31 cellular contexts compared by ENCODE assay signal in genomic region chr6:75802366-75802765, GRCh38. TPM values are rescaled to one million over a fixed set of nuclear protein-coding genes. Genes with fewer than 3 reads are reported as not detected.
DNase-seq lines count a peak whose midpoint lies in the region; ATAC-seq and TF ChIP-seq lines count a peak whose summit lies in the region.
"Had no signal": no experiment of that assay in that cellular context is flagged by ENCODE, and none has a peak within 500 bp of the region (broad histone marks: within the 10 kb centered on the region; RNA-seq: fewer than 3 reads in every experiment).

No MANE protein-coding gene starts in this region.

- H3K9me3 Mint-ChIP-seq in CD8-positive, alpha-beta memory T cell: peaks cover 0 to 6% (median 2%) of the 10 kb centered on the region in 5 donors
- H3K9me3 Mint-ChIP-seq: activated T-helper 2 cell treated with anti-CD3 and anti-CD28 coated beads, Interferon-gamma antibody, Interleukin-2, Interleukin-4, amounts not matched to agents 10 μg/mL and 5 μg/mL and 100 μg/mL, durations not matched to agents 14 hours and 24 hours and 36 hours; effector memory CD8-positive, alpha-beta T cell; T-helper 2 cell treated with Interferon-gamma antibody and Interleukin-4, amounts not matched to agents 5 μg/mL and 100 μg/mL, for 36 hours; type B pancreatic cell had no signal

- in situ Hi-C loops in brain microvascular endothelial cell (cut with HindIII; ENCODE audit: low pct_ligation_motif_present, low sequenced_read_pairs): no loop called here

- no peak overlapping the region for H3K27ac ChIP-seq in brain microvascular endothelial cell
- no peak overlapping the region for H3K27ac ChIP-seq in CD8-positive, alpha-beta memory T cell (ENCODE audit: low read depth, low read length)
- H3K27ac ChIP-seq: BLaER1 treated with 17β-estradiol and CSF1 and Interleukin-3, amounts not matched to agents 10 nM and 100 nM; skin epidermis; VCaP had no signal

- no peak for TF ChIP-seq CTCF in brain microvascular endothelial cell (IDR thresholded peaks at IDR 0.05; ENCODE audit: low read depth, low read length, missing control alignments)

- H3K27me3 Mint-ChIP-seq in CD8-positive, alpha-beta memory T cell: peaks cover 0 to 1% of the 10 kb centered on the region in 2 donors
- H3K27me3 Mint-ChIP-seq: effector memory CD8-positive, alpha-beta T cell; type B pancreatic cell had no signal

- DNase-seq in EH (ENCODE audit: low read depth): peak; percentile 60
- DNase-seq in LHCN-M2 (ENCODE audit: low read depth): peak; percentile 17
- DNase-seq in brain microvascular endothelial cell: peak; percentile 52
- peak; percentile 34 for DNase-seq in myocyte (ENCODE audit: low read depth)
- DNase-seq in CD8-positive, alpha-beta memory T cell: no peak
- DNase-seq in amygdala (lab: John Stamatoyannopoulos, UW): no peak
- DNase-seq: activated CD4-positive, alpha-beta T cell treated with anti-CD3 and anti-CD28 coated beads for 4 hours; activated naive CD4-positive, alpha-beta T cell treated with anti-CD3 and anti-CD28 coated beads, Interleukin-2, amount 50 U/mL, for 16 hours; activated T-cell treated with anti-CD3 and anti-CD28 coated beads for 4 hours; Caco-2; caudate nucleus; cortex of kidney; effector memory CD8-positive, alpha-beta T cell; erythroblast; islet precursor cell; left ventricle myocardium superior; natural killer cell; NCI-H1436 treated with DMSO at 0.1 percent for 48 hours; NCI-H226; NCI-H526 treated with DMSO at 0.1 percent for 48 hours; NK-92 treated with Interleukin-12 subunit alpha and Interleukin-12 subunit beta, amount 100 ng/mL, for 24 hours; SHP77 treated with DMSO at 0.1 percent for 48 hours; stimulated activated naive B cell treated with anti-CD40 and anti-IgM and Interleukin-4, amounts not matched to agents 10 μg/mL and 1 μg/mL and 100 μg/mL, for 72 hours had no signal

- no peaks in the 10 kb centered on the region for H3K4me1 ChIP-seq in CD8-positive, alpha-beta memory T cell (ENCODE audit: insufficient read depth, low read length)
- H3K4me1 ChIP-seq: BLaER1 treated with 17β-estradiol and CSF1 and Interleukin-3, amounts not matched to agents 10 nM and 100 nM; Caco-2 had no signal

- H3K4me3 ChIP-seq in brain microvascular endothelial cell (ENCODE audit: low read depth, low read length): no peak overlapping the region
- H3K4me3 ChIP-seq in CD8-positive, alpha-beta memory T cell (ENCODE audit: low read length): no peak overlapping the region
- H3K4me3 ChIP-seq: BLaER1 treated with 17β-estradiol and CSF1 and Interleukin-3, amounts not matched to agents 10 nM and 100 nM; skin epidermis had no signal

- no peaks in the 10 kb centered on the region for H3K36me3 ChIP-seq in brain microvascular endothelial cell (replicated peaks)
- H3K36me3 ChIP-seq in CD8-positive, alpha-beta memory T cell (ENCODE audit: insufficient read depth, low read length): no peaks in the 10 kb centered on the region
- H3K36me3 ChIP-seq: BLaER1 treated with 17β-estradiol and CSF1 and Interleukin-3, amounts not matched to agents 10 nM and 100 nM had no signal

- no peak overlapping the region for H3K27ac Mint-ChIP-seq in CD8-positive, alpha-beta memory T cell
- H3K27ac Mint-ChIP-seq: activated T-helper 2 cell treated with anti-CD3 and anti-CD28 coated beads, Interferon-gamma antibody, Interleukin-2, Interleukin-4, amounts not matched to agents 10 μg/mL and 5 μg/mL and 100 μg/mL, durations not matched to agents 14 hours and 24 hours and 36 hours; effector memory CD8-positive, alpha-beta T cell; natural killer cell; stimulated activated naive B cell treated with anti-CD40 and anti-IgM and Interleukin-4, amounts not matched to agents 10 μg/mL and 1 μg/mL and 100 μg/mL, for 72 hours; T-helper 2 cell treated with Interferon-gamma antibody and Interleukin-4, amounts not matched to agents 5 μg/mL and 100 μg/mL, for 36 hours; type B pancreatic cell had no signal

- no peak for ATAC-seq in GM21447 (IDR thresholded peaks at IDR 0.05; ENCODE audit: unreplicated experiment)
- no peak for ATAC-seq in HG02588 (IDR thresholded peaks at IDR 0.05; ENCODE audit: unreplicated experiment)
- ATAC-seq: effector memory CD8-positive, alpha-beta T cell; left ventricle myocardium superior; natural killer cell; stimulated activated naive B cell treated with anti-CD40 and anti-IgM and Interleukin-4, amounts not matched to agents 10 μg/mL and 1 μg/mL and 100 μg/mL, for 72 hours had no signal

- CTCF ChIA-PET in CD8-positive, alpha-beta memory T cell (lab: Charles Lee): interaction anchor here (0.7 kb wide), 1 partner anchor 1809 kb away, joined by 3 read pairs; no protein-coding TSS in a partner anchor

- no peak overlapping the region for H3K4me3 Mint-ChIP-seq in CD8-positive, alpha-beta memory T cell
- H3K4me3 Mint-ChIP-seq: effector memory CD8-positive, alpha-beta T cell; natural killer cell; stimulated activated naive B cell treated with anti-CD40 and anti-IgM and Interleukin-4, amounts not matched to agents 10 μg/mL and 1 μg/mL and 100 μg/mL, for 72 hours; T-helper 2 cell treated with Interferon-gamma antibody and Interleukin-4, amounts not matched to agents 5 μg/mL and 100 μg/mL, for 36 hours; type B pancreatic cell had no signal

- no peaks in the 10 kb centered on the region for H3K9me3 ChIP-seq in CD8-positive, alpha-beta memory T cell (ENCODE audit: low read length)

- peaks cover 0 to 9% (median 0%) of the 10 kb centered on the region in 3 donors for H3K36me3 Mint-ChIP-seq in CD8-positive, alpha-beta memory T cell
- H3K36me3 Mint-ChIP-seq: natural killer cell; stimulated activated naive B cell treated with anti-CD40 and anti-IgM and Interleukin-4, amounts not matched to agents 10 μg/mL and 1 μg/mL and 100 μg/mL, for 72 hours; type B pancreatic cell had no signal

- no peaks in the 10 kb centered on the region for H3K27me3 ChIP-seq in brain microvascular endothelial cell (replicated peaks)
- H3K27me3 ChIP-seq in CD8-positive, alpha-beta memory T cell (ENCODE audit: insufficient read depth, low read length, poor library complexity, severe bottlenecking): no peaks in the 10 kb centered on the region
- H3K27me3 ChIP-seq: BLaER1 treated with 17β-estradiol and CSF1 and Interleukin-3, amounts not matched to agents 10 nM and 100 nM had no signal

- H3K4me1 Mint-ChIP-seq in CD8-positive, alpha-beta memory T cell: no peaks in the 10 kb centered on the region
- H3K4me1 Mint-ChIP-seq: natural killer cell; stimulated activated naive B cell treated with anti-CD40 and anti-IgM and Interleukin-4, amounts not matched to agents 10 μg/mL and 1 μg/mL and 100 μg/mL, for 72 hours had no signal

- POLR2A ChIA-PET in CD8-positive, alpha-beta memory T cell (lab: Charles Lee): no interaction called here

RNA-seq across cellular contexts. Expression of gene MYO6, which starts 53.3 kb away (rescaled TPM):
- total RNA-seq in LHCN-M2 (2014; rRNA removed): 6.1 and 7.3 TPM in 2 replicates
- polyA plus RNA-seq in LHCN-M2 (2012): 7.0 TPM
- 5.8 and 9.5 TPM in 2 replicates for total RNA-seq in myocyte
- 7.3 TPM for polyA plus RNA-seq in myocyte (2012)
- total RNA-seq in CD8-positive, alpha-beta memory T cell: 1 to 10 TPM; 5.4 to 5.8 TPM
- polyA plus RNA-seq in CD8-positive, alpha-beta memory T cell: 6.5 TPM

Comparison
In these comparisons a context has a peak if more than half of its experiments do, and no peak if none do; other contexts are left out.
1. DNase-seq: peak in EH (single experiment), LHCN-M2 (single experiment), brain microvascular endothelial cell (single experiment) and myocyte (single experiment); none in CD8-positive, alpha-beta memory T cell (0 of 5) and amygdala (0 of 56).